In genomic region chr11:130516175-130516867, GRCh38 we compare ENCODE assay signal across 2 cellular contexts.
TF ChIP-seq lines count a peak whose summit lies in the region.

No MANE protein-coding gene starts in this region.

TF ChIP-seq in IMR-90, 13 proteins besides CTCF, POLR2A, EP300 and RAD21 (continued from another document):
- TF ChIP-seq MAZ (IDR thresholded peaks at IDR 0.05; ENCODE audit: borderline replicate concordance, low read depth, low read length) (no peak), USF2 (IDR thresholded peaks at IDR 0.05; ENCODE audit: low read depth, low read length) (no peak), RFX5 (IDR thresholded peaks at IDR 0.05; ENCODE audit: low read depth, low read length) (no peak), RCOR1 (IDR thresholded peaks at IDR 0.05; ENCODE audit: insufficient replicate concordance, low read length) (no peak), CEBPB (IDR thresholded peaks at IDR 0.05; ENCODE audit: low read depth, low read length) (no peak), MXI1 (IDR thresholded peaks at IDR 0.05; ENCODE audit: borderline replicate concordance, low read depth, low read length) (no peak), SMC3 (IDR thresholded peaks at IDR 0.05; ENCODE audit: low read depth, low read length) (no peak), MAFK (IDR thresholded peaks at IDR 0.05; ENCODE audit: low read depth, low read length) (no peak), NFE2L2 (IDR thresholded peaks at IDR 0.05; ENCODE audit: low read depth, low read length) (no peak), CHD1 (IDR thresholded peaks at IDR 0.05; ENCODE audit: low read depth, low read length) (no peak), ELK1 (IDR thresholded peaks at IDR 0.05; ENCODE audit: borderline replicate concordance, low read depth, low read length) (no peak)

TF ChIP-seq in GM12891, 5 proteins besides CTCF, POLR2A, EP300 and RAD21 (continued from another document):
- TF ChIP-seq POU2F2 (IDR thresholded peaks at IDR 0.05; ENCODE audit: low read depth, low read length) (no peak), SPI1 (IDR thresholded peaks at IDR 0.05; ENCODE audit: low read depth, low read length) (no peak)
